In genomic region chr2:158656492-158657190, GRCh38 we compare ENCODE assay signal across 25 cellular contexts.
A peak's percentile ranks its signal among the peaks of the same experiment; 100 is the strongest.
DNase-seq lines count a peak whose midpoint lies in the region; ATAC-seq and TF ChIP-seq lines count a peak whose summit lies in the region.
"Had no signal": no experiment of that assay in that cellular context is flagged by ENCODE, and none has a peak within 500 bp of the region (broad histone marks: within the 10 kb centered on the region; RNA-seq: fewer than 3 reads in every experiment).

No MANE protein-coding gene starts in this region.

- H3T11ph ChIP-seq in H9 (ENCODE audit: low read length): no peak overlapping the region

- TF ChIP-seq CTCF in H9 (conservative IDR thresholded peaks at IDR 0.05) (no peak), endothelial cell (IDR thresholded peaks at IDR 0.05; ENCODE audit: unreplicated experiment) (no peak), type B pancreatic cell (conservative IDR thresholded peaks at IDR 0.05) (no peak), stomach (IDR thresholded peaks at IDR 0.05) (no peak)

- peak overlapping the region in 2 of 3 experiments; percentile 21 to 36; a peak in 2 of 7 replicates for H3K27ac Mint-ChIP-seq in H9
- no peak overlapping the region for H3K27ac Mint-ChIP-seq in endothelial cell (ENCODE audit: unreplicated experiment)
- H3K27ac Mint-ChIP-seq in stimulated activated memory B cell treated with anti-CD40 and anti-IgM and Interleukin-4, amounts not matched to agents 10 μg/mL and 1 μg/mL and 100 μg/mL, for 72 hours: no peak overlapping the region
- no peak overlapping the region for H3K27ac Mint-ChIP-seq in type B pancreatic cell
- H3K27ac Mint-ChIP-seq: CD4-positive, alpha-beta memory T cell had no signal

- no peak overlapping the region for H2AK5ac ChIP-seq in H9 (ENCODE audit: insufficient read length, low read length)
- H2AK5ac ChIP-seq in neuronal stem cell (ENCODE audit: low read depth, low read length): no peak overlapping the region

- peak; percentile 40 for ATAC-seq in stimulated activated memory B cell treated with anti-CD40 and anti-IgM and Interleukin-4, amounts not matched to agents 10 μg/mL and 1 μg/mL and 100 μg/mL, for 72 hours
- ATAC-seq: HCT116, K562 had no signal

- no peak overlapping the region for H2BK15ac ChIP-seq in H9 (ENCODE audit: low read depth, low read length)
- no peak overlapping the region for H2BK15ac ChIP-seq in neuronal stem cell (ENCODE audit: low read length)

- H3K23ac ChIP-seq in H9 (ENCODE audit: insufficient read length, low read depth, low read length) (no peak overlapping the region), neuronal stem cell (ENCODE audit: low read depth, low read length, poor library complexity) (no peak overlapping the region)

- no peak for DNase-seq in H9
- DNase-seq in endothelial cell (ENCODE audit: low spot score): no peak
- DNase-seq in neuronal stem cell (ENCODE audit: low spot score): no peak
- no peak for DNase-seq in type B pancreatic cell (ENCODE audit: extremely low spot score, unreplicated experiment)
- DNase-seq in NCI-H510A treated with DMSO at 0.1 percent for 48 hours (lab: John Stamatoyannopoulos, UW): no peak
- no peak for DNase-seq in stomach
- DNase-seq: BE2C; Caco-2; CD4-positive, alpha-beta memory T cell; DMS 273 treated with DMSO at 0.1 percent for 48 hours; DMS79 treated with DMSO at 0.1 percent for 48 hours; GM23248; MM.1S; NCI-H1048; NCI-H1417 treated with DMSO at 0.1 percent for 48 hours; NCI-H187; NCI-H2107; NCI-H510A; NCI-H748 treated with DMSO at 0.1 percent for 48 hours; SIG-M5; SK-N-SH had no signal

- H3K14ac ChIP-seq in H9 (ENCODE audit: insufficient read depth, low read length) (no peak overlapping the region; the same call in 1 of the 2 replicates), neuronal stem cell (ENCODE audit: low read length) (no peak overlapping the region)

- H3K79me1 ChIP-seq in H9 (ENCODE audit: insufficient read depth, low read depth, low read length, poor library complexity, severe bottlenecking): no peaks in the 10 kb centered on the region
- H3K79me1 ChIP-seq in neuronal stem cell (ENCODE audit: low read depth, low read length): no peaks in the 10 kb centered on the region

- peaks cover 15 to 16% of the 10 kb centered on the region in 2 donors for H3K36me3 ChIP-seq in neuronal stem cell (replicated peaks in 1 of 2; ENCODE audit: control insufficient read depth in 2 of 2, insufficient read depth in 2 of 2, low read length in 2 of 2)
- H3K36me3 ChIP-seq in stomach: peaks cover 0 to 61% (median 31%) of the 10 kb centered on the region in 4 donors
- H3K36me3 ChIP-seq: BE2C had no signal

- H4K91ac ChIP-seq in H9 (ENCODE audit: insufficient read length, low read depth, low read length) (no peak overlapping the region), neuronal stem cell (ENCODE audit: low read depth, low read length, poor library complexity) (no peak overlapping the region)

- no peaks in the 10 kb centered on the region for H3K9me3 ChIP-seq in H9 (ENCODE audit: control insufficient read depth, low read depth, low read length)
- H3K9me3 ChIP-seq in neuronal stem cell (replicated peaks in 1 of 2; ENCODE audit: control insufficient read depth in 2 of 2, insufficient read depth in 1 of 2, low read depth in 1 of 2, low read length in 2 of 2): no peaks in the 10 kb centered on the region
- H3K9me3 ChIP-seq in stomach: no peaks in the 10 kb centered on the region
- H3K9me3 ChIP-seq: BE2C, Caco-2, SK-N-SH had no signal

- H3K56ac ChIP-seq in H9 (ENCODE audit: insufficient read length, low read depth, low read length): no peak overlapping the region

- no peak for TF ChIP-seq EP300 in stomach (IDR thresholded peaks at IDR 0.05)

- H3K4me3 Mint-ChIP-seq in H9 (no peak overlapping the region), endothelial cell (ENCODE audit: unreplicated experiment) (peak overlapping the region; percentile 29), type B pancreatic cell (no peak overlapping the region)
- no peak overlapping the region for H3K4me3 Mint-ChIP-seq in stimulated activated memory B cell treated with anti-CD40 and anti-IgM and Interleukin-4, amounts not matched to agents 10 μg/mL and 1 μg/mL and 100 μg/mL, for 72 hours
- H3K4me3 Mint-ChIP-seq: CD4-positive, alpha-beta memory T cell had no signal

- H3K27ac ChIP-seq in H9 (ENCODE audit: insufficient read length, low read depth, low read length) (no peak overlapping the region), neuronal stem cell (replicated peaks; ENCODE audit: low read length) (no peak overlapping the region), stomach (no peak overlapping the region)
- H3K27ac ChIP-seq: GM23248, RWPE1 had no signal

- peaks cover 8 to 19% (median 8%) of the 10 kb centered on the region in 3 experiments; a peak in 6 of 7 replicates for H3K36me3 Mint-ChIP-seq in H9 (ENCODE audit: insufficient read depth in 1 of 3, low read depth in 3 of 3)
- H3K36me3 Mint-ChIP-seq in endothelial cell (ENCODE audit: low read depth, unreplicated experiment): peaks cover 18% of the 10 kb centered on the region
- no peaks in the 10 kb centered on the region for H3K36me3 Mint-ChIP-seq in stimulated activated memory B cell treated with anti-CD40 and anti-IgM and Interleukin-4, amounts not matched to agents 10 μg/mL and 1 μg/mL and 100 μg/mL, for 72 hours
- H3K36me3 Mint-ChIP-seq in type B pancreatic cell: peaks cover 28% of the 10 kb centered on the region

- no peaks in the 10 kb centered on the region for H3K4me1 Mint-ChIP-seq in H9
- H3K4me1 Mint-ChIP-seq in endothelial cell (ENCODE audit: unreplicated experiment): peaks cover 7% of the 10 kb centered on the region
- no peaks in the 10 kb centered on the region for H3K4me1 Mint-ChIP-seq in stimulated activated memory B cell treated with anti-CD40 and anti-IgM and Interleukin-4, amounts not matched to agents 10 μg/mL and 1 μg/mL and 100 μg/mL, for 72 hours
- H3K4me1 Mint-ChIP-seq in type B pancreatic cell (ENCODE audit: unreplicated experiment): peaks cover 2% of the 10 kb centered on the region
- H3K4me1 Mint-ChIP-seq: CD4-positive, alpha-beta memory T cell had no signal

- H3K27me3 ChIP-seq in H9 (ENCODE audit: insufficient read depth, low read length) (no peaks in the 10 kb centered on the region), neuronal stem cell (ENCODE audit: control insufficient read depth in 3 of 3, insufficient read depth in 3 of 3, low read depth in 1 of 3, low read length in 3 of 3) (no peaks in the 10 kb centered on the region), stomach (no peaks in the 10 kb centered on the region)
- H3K27me3 ChIP-seq: BE2C had no signal

- H3K4me2 ChIP-seq in H9 (ENCODE audit: insufficient read depth, insufficient read length, low read length) (no peak overlapping the region), neuronal stem cell (ENCODE audit: insufficient read depth, low read length, poor library complexity, severe bottlenecking) (no peak overlapping the region)
- H3K4me2 ChIP-seq: SK-N-SH had no signal

- H3K4me1 ChIP-seq in H9 (ENCODE audit: insufficient read depth, low read length): no peaks in the 10 kb centered on the region
- no peaks in the 10 kb centered on the region for H3K4me1 ChIP-seq in neuronal stem cell (ENCODE audit: control insufficient read depth in 2 of 2, insufficient read depth in 1 of 2, low read depth in 1 of 2, low read length in 2 of 2)
- H3K4me1 ChIP-seq in stomach: no peaks in the 10 kb centered on the region
- H3K4me1 ChIP-seq: Caco-2 had no signal

- intact Hi-C loops in stomach (cut with DNase I; ENCODE audit: low total_unique reads): no loop called here

- H2BK120ac ChIP-seq in H9 (ENCODE audit: low read depth, low read length, poor library complexity, severe bottlenecking): no peak overlapping the region
- no peak overlapping the region for H2BK120ac ChIP-seq in neuronal stem cell (ENCODE audit: low read depth, low read length)

- no peak overlapping the region for H4K5ac ChIP-seq in H9 (ENCODE audit: insufficient read length, low read depth, low read length)

- TF ChIP-seq POLR2A in stomach (IDR thresholded peaks at IDR 0.05): no peak

- H4K8ac ChIP-seq in H9 (replicated peaks; ENCODE audit: insufficient read length, low read depth, low read length): no peak overlapping the region
- no peak overlapping the region for H4K8ac ChIP-seq in neuronal stem cell (ENCODE audit: low read depth, low read length)

- WGBS in H9 (ENCODE audit: extremely low coverage, insufficient read length, low lambda C conversion rate): no CpG with 5 or more reads among the region's 10 CpGs
- WGBS in neuronal stem cell (ENCODE audit: extremely low coverage in 2 of 2, insufficient read length in 2 of 2, insufficient replicate concordance in 1 of 2), 2 donors: no CpG with 5 or more reads among the region's 10 CpGs
- 84 to 91% (median 86%) methylated on average over 10 of the region's 10 CpGs for WGBS in stomach, 5 donors

- H2BK12ac ChIP-seq in H9 (ENCODE audit: insufficient read length, low read depth, low read length): no peak overlapping the region
- no peak overlapping the region for H2BK12ac ChIP-seq in neuronal stem cell (ENCODE audit: low read length)

- H3K9ac ChIP-seq in H9 (ENCODE audit: extremely low read depth, insufficient read length, low read length): no peak overlapping the region
- H3K9ac ChIP-seq in neuronal stem cell (ENCODE audit: low read depth, low read length, poor library complexity): peak overlapping the region; percentile 24
- H3K9ac ChIP-seq: GM23248, SK-N-SH had no signal

- H2AFZ ChIP-seq in H9 (ENCODE audit: low read length) (no peak overlapping the region), neuronal stem cell (ENCODE audit: low read length) (no peak overlapping the region)
- H2AFZ ChIP-seq: GM23248 had no signal

- no peak overlapping the region for H3K18ac ChIP-seq in H9 (ENCODE audit: insufficient read length, low read depth, low read length)
- H3K18ac ChIP-seq in neuronal stem cell (ENCODE audit: low read length): no peak overlapping the region

- H3K4ac ChIP-seq in H9 (ENCODE audit: low read depth, low read length): no peak overlapping the region
- H3K4ac ChIP-seq in neuronal stem cell (ENCODE audit: low read length): no peak overlapping the region

- no peaks in the 10 kb centered on the region for H4K20me1 ChIP-seq in H9 (ENCODE audit: control insufficient read depth, insufficient read depth, insufficient read length)

- H3K27me3 Mint-ChIP-seq in H9 (ENCODE audit: low read depth) (no peaks in the 10 kb centered on the region), endothelial cell (ENCODE audit: unreplicated experiment) (peaks cover 7% of the 10 kb centered on the region), type B pancreatic cell (no peaks in the 10 kb centered on the region)
- no peaks in the 10 kb centered on the region for H3K27me3 Mint-ChIP-seq in stimulated activated memory B cell treated with anti-CD40 and anti-IgM and Interleukin-4, amounts not matched to agents 10 μg/mL and 1 μg/mL and 100 μg/mL, for 72 hours
- H3K27me3 Mint-ChIP-seq: CD4-positive, alpha-beta memory T cell had no signal

- H3K23me2 ChIP-seq in H9 (ENCODE audit: insufficient read length, low read depth, low read length, poor library complexity, severe bottlenecking): no peaks in the 10 kb centered on the region

- no peaks in the 10 kb centered on the region for H3K79me2 ChIP-seq in H9 (ENCODE audit: insufficient read depth, low read length)

- H2BK5ac ChIP-seq in H9 (ENCODE audit: insufficient read length, low read length) (no peak overlapping the region), neuronal stem cell (ENCODE audit: low read length) (no peak overlapping the region)

- no peak overlapping the region for H2BK20ac ChIP-seq in H9 (ENCODE audit: low read depth, low read length, poor library complexity, severe bottlenecking)

- H3K9me3 Mint-ChIP-seq in H9: no peaks in the 10 kb centered on the region; a peak in 1 of 5 replicates
- H3K9me3 Mint-ChIP-seq in endothelial cell (ENCODE audit: unreplicated experiment): no peaks in the 10 kb centered on the region
- no peaks in the 10 kb centered on the region for H3K9me3 Mint-ChIP-seq in stimulated activated memory B cell treated with anti-CD40 and anti-IgM and Interleukin-4, amounts not matched to agents 10 μg/mL and 1 μg/mL and 100 μg/mL, for 72 hours
- H3K9me3 Mint-ChIP-seq in type B pancreatic cell: no peaks in the 10 kb centered on the region
- H3K9me3 Mint-ChIP-seq: CD4-positive, alpha-beta memory T cell had no signal

- H3K4me3 ChIP-seq in neuronal stem cell (ENCODE audit: low read length in 2 of 2) (no peak overlapping the region), stomach (no peak overlapping the region)
- H3K4me3 ChIP-seq: GM23248, K562 had no signal

Comparison
In these comparisons a context has a peak if more than half of its experiments do, and no peak if none do; other contexts are left out.
1. H3K27ac Mint-ChIP-seq: peak in H9 (2 of 3); none in endothelial cell (single experiment), stimulated activated memory B cell treated with anti-CD40 and anti-IgM and Interleukin-4, amounts not matched to agents 10 μg/mL and 1 μg/mL and 100 μg/mL, for 72 hours (single experiment) and type B pancreatic cell (single experiment).